Comparison of ENCODE assay signal across 19 cellular contexts in the genomic region with DNA sequence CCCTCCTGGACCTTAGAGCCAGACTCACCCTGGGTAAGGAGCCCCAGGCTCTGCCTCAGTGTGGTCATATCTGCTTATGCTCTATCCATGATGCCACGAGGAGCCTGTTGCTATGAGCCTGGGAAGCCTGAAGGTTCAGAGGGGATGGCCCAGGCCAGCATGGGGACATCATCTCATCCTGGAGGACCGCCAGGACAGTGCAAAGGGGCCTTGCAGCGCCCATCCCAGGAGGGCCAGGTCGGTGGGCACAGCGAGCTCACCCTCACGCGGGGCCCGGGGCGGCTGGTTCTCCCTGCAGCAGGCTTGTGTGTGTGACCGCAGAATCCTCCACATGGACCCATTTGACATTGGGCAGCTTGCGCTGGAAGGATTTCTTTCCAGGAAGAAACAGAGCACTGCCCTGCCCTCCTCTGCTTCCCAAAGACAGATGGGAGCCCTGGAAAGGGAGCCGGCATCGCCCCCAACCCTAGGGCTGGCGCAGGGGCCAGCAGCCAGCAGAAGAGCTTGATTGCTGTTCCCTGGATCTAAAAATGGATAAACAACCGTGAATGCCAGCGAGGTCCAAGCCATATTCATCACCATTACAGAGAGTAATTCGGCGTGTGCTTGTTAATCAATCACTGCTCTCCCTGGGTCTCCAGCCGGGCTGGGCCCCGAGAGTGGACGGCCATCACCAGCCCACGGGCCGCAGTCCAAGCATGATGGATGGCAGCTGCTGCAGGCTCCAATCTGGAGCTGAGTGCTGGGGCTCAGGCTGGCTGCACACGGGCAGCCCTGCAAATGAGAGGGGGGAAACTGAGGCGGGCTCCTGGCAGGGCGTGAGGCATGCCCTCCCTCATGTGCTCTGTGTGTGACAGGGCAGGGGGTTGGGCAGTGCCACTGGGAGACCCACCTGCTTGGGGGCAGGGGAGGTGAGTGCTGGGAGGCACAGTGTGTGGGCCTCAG.
A peak's percentile ranks its signal among the peaks of the same experiment; 100 is the strongest.
DNase-seq lines count a peak whose midpoint lies in the region; ATAC-seq and TF ChIP-seq lines count a peak whose summit lies in the region.
"Had no signal": no experiment of that assay in that cellular context is flagged by ENCODE, and none has a peak within 500 bp of the region (broad histone marks: within the 10 kb centered on the region; RNA-seq: fewer than 3 reads in every experiment).

No MANE protein-coding gene starts in this region.

- H3K18ac ChIP-seq in neuronal stem cell (ENCODE audit: low read length) = peak overlapping the region; percentile 56

- no peak overlapping the region for H2BK5ac ChIP-seq in neuronal stem cell (ENCODE audit: low read length)

- H3K27ac ChIP-seq in endodermal cell (ENCODE audit: low read depth, low read length) = no peak overlapping the region
- no peak overlapping the region for H3K27ac ChIP-seq in neuronal stem cell (replicated peaks; ENCODE audit: low read length)
- no peak overlapping the region for H3K27ac ChIP-seq in upper lobe of right lung
- H3K27ac ChIP-seq: RWPE1 had no signal

- no peaks in the 10 kb centered on the region for H3K36me3 ChIP-seq in endodermal cell (ENCODE audit: control insufficient read depth, insufficient read depth, low read length)
- no peaks in the 10 kb centered on the region for H3K36me3 ChIP-seq in neuronal stem cell (replicated peaks in 1 of 2; ENCODE audit: control insufficient read depth in 2 of 2, insufficient read depth in 2 of 2, low read length in 2 of 2)
- H3K36me3 ChIP-seq in upper lobe of right lung = no peaks in the 10 kb centered on the region

- H3K27ac Mint-ChIP-seq in brain = peak overlapping the region in 3 of 5 experiments; percentile 55 to 60 (median 55)
- H3K27ac Mint-ChIP-seq in endodermal cell = peak overlapping the region; percentile 26
- H3K27ac Mint-ChIP-seq: CD4-positive, alpha-beta memory T cell had no signal

- no peak overlapping the region for H3K4me3 ChIP-seq in endodermal cell (ENCODE audit: low read length)
- no peak overlapping the region for H3K4me3 ChIP-seq in neuronal stem cell (ENCODE audit: low read length in 2 of 2)
- no peak overlapping the region for H3K4me3 ChIP-seq in upper lobe of right lung

- H3K4me1 Mint-ChIP-seq in brain = peaks cover 30% of the 10 kb centered on the region
- no peaks in the 10 kb centered on the region for H3K4me1 Mint-ChIP-seq in endodermal cell
- H3K4me1 Mint-ChIP-seq: CD4-positive, alpha-beta memory T cell had no signal

- ATAC-seq in upper lobe of right lung (no peak), GM18520 (IDR thresholded peaks at IDR 0.05; ENCODE audit: unreplicated experiment) (no peak)
- ATAC-seq: HCT116, Panc1 had no signal

- no peaks in the 10 kb centered on the region for H3K27me3 ChIP-seq in endodermal cell (ENCODE audit: control insufficient read depth, insufficient read depth, low read length, poor library complexity, severe bottlenecking)
- H3K27me3 ChIP-seq in neuronal stem cell (ENCODE audit: control insufficient read depth in 3 of 3, insufficient read depth in 3 of 3, low read depth in 1 of 3, low read length in 3 of 3) = no peaks in the 10 kb centered on the region
- peaks cover 27% of the 10 kb centered on the region for H3K27me3 ChIP-seq in upper lobe of right lung

- H3K9ac ChIP-seq in endodermal cell (ENCODE audit: extremely low read depth, low read length, poor library complexity, severe bottlenecking) (no peak overlapping the region), neuronal stem cell (ENCODE audit: low read depth, low read length, poor library complexity) (no peak overlapping the region)

- peak overlapping the region; percentile 60 for H2BK12ac ChIP-seq in neuronal stem cell (ENCODE audit: low read length)

- DNase-seq in endodermal cell (no peak), neuronal stem cell (ENCODE audit: low spot score) (no peak), upper lobe of right lung (peak; percentile 52), NCI-H2029 (lab: John Stamatoyannopoulos, UW) (no peak), hippocampal formation (lab: John Stamatoyannopoulos, UW) (no peak)
- DNase-seq: C1 segment of cervical spinal cord; CD4-positive, alpha-beta memory T cell; DMS53; NCI-H1048; NCI-H1417; NCI-H1694; NCI-H2081; NCI-H226; SHP77 had no signal

- no peak overlapping the region for H2BK120ac ChIP-seq in neuronal stem cell (ENCODE audit: low read depth, low read length)

- H3K23ac ChIP-seq in neuronal stem cell (ENCODE audit: low read depth, low read length, poor library complexity) = peak overlapping the region; percentile 48

- intact Hi-C loops in upper lobe of right lung (cut with DNase I) = no loop called here

- H3K9me3 ChIP-seq in endodermal cell (ENCODE audit: control insufficient read depth, low read length) (no peaks in the 10 kb centered on the region), neuronal stem cell (replicated peaks in 1 of 2; ENCODE audit: control insufficient read depth in 2 of 2, insufficient read depth in 1 of 2, low read depth in 1 of 2, low read length in 2 of 2) (no peaks in the 10 kb centered on the region), upper lobe of right lung (no peaks in the 10 kb centered on the region)

- peak overlapping the region; percentile 11 for H3K14ac ChIP-seq in neuronal stem cell (ENCODE audit: low read length)

- H3K4me3 Mint-ChIP-seq in brain (no peak overlapping the region), endodermal cell (no peak overlapping the region)
- H3K4me3 Mint-ChIP-seq: CD4-positive, alpha-beta memory T cell had no signal

- H4K91ac ChIP-seq in neuronal stem cell (ENCODE audit: low read depth, low read length, poor library complexity) = no peak overlapping the region

- H3K4ac ChIP-seq in neuronal stem cell (ENCODE audit: low read length) = no peak overlapping the region

- peak overlapping the region; percentile 66 for H2AK5ac ChIP-seq in neuronal stem cell (ENCODE audit: low read depth, low read length)

- no peak overlapping the region for H3K4me2 ChIP-seq in neuronal stem cell (ENCODE audit: insufficient read depth, low read length, poor library complexity, severe bottlenecking)

- H3K36me3 Mint-ChIP-seq in brain (no peaks in the 10 kb centered on the region), endodermal cell (ENCODE audit: low read depth) (no peaks in the 10 kb centered on the region)
- H3K36me3 Mint-ChIP-seq: CD4-positive, alpha-beta memory T cell had no signal

- H3K27me3 Mint-ChIP-seq in brain (peaks cover 6% of the 10 kb centered on the region), endodermal cell (ENCODE audit: insufficient read depth) (no peaks in the 10 kb centered on the region)

- TF ChIP-seq CTCF in brain (conservative IDR thresholded peaks at IDR 0.05) = no peak
- TF ChIP-seq CTCF in endodermal cell (conservative IDR thresholded peaks at IDR 0.05) = no peak
- no peak for TF ChIP-seq CTCF in upper lobe of right lung (IDR thresholded peaks at IDR 0.05)

- no peaks in the 10 kb centered on the region for H3K4me1 ChIP-seq in endodermal cell (ENCODE audit: control insufficient read depth, insufficient read depth, low read length)
- H3K4me1 ChIP-seq in neuronal stem cell (ENCODE audit: control insufficient read depth in 2 of 2, insufficient read depth in 1 of 2, low read depth in 1 of 2, low read length in 2 of 2) = peaks cover 0 to 6% of the 10 kb centered on the region in 2 donors
- H3K4me1 ChIP-seq in upper lobe of right lung = no peaks in the 10 kb centered on the region

- peaks cover 0 to 2% (median 0%) of the 10 kb centered on the region in 5 experiments for H3K9me3 Mint-ChIP-seq in brain
- peaks cover 7% of the 10 kb centered on the region for H3K9me3 Mint-ChIP-seq in endodermal cell
- H3K9me3 Mint-ChIP-seq: CD4-positive, alpha-beta memory T cell had no signal

- no peak overlapping the region for H2AFZ ChIP-seq in neuronal stem cell (ENCODE audit: low read length)

- H3K79me1 ChIP-seq in neuronal stem cell (ENCODE audit: low read depth, low read length) = no peaks in the 10 kb centered on the region

- WGBS in endodermal cell (ENCODE audit: insufficient coverage in 1 of 2, insufficient read length in 1 of 2), 2 experiments = 81 to 91% methylated on average over 20 to 26 of the region's 26 CpGs
- WGBS in neuronal stem cell (ENCODE audit: extremely low coverage in 2 of 2, insufficient read length in 2 of 2, insufficient replicate concordance in 1 of 2), 2 donors = no CpG with 5 or more reads among the region's 26 CpGs

- H4K8ac ChIP-seq in neuronal stem cell (ENCODE audit: low read depth, low read length) = no peak overlapping the region

- peak overlapping the region; percentile 47 for H2BK15ac ChIP-seq in neuronal stem cell (ENCODE audit: low read length)
